ENCODE assay signal across 8 cellular contexts in the genomic region with DNA sequence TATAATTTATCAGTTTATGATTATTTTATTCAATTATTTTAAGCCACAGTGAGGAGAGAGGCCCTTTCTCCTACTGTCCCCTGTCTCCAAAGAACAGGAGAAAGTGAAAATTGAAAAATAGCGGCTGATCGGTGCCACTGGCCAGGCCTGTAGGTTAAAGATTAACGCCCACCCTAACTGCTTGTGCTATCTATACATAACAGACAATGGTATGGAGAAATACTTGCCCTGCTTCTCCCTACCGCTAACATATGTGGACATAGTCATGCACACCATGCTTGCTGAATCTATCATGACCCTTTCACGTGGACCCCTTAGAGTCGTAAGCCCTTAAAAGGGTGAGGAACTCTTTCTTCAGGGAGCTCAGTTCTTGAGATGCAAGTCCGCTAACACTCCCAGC.
"Had no signal": no experiment of that assay in that cellular context is flagged by ENCODE, and none has a peak within 500 bp of the region (broad histone marks: within the 10 kb centered on the region; RNA-seq: fewer than 3 reads in every experiment).

No MANE protein-coding gene starts in this region.

- FAIRE-seq: G401.6, GM12878, GM12891, GM12892, GM18507, GM19239 had no signal

- ATAC-seq: GM12878 had no signal

- H3K4me3 ChIP-seq: GM12878 had no signal

- DNase-seq: GDM1, GF-D8 had no signal
